18 cellular contexts compared by ENCODE assay signal in genomic region chr4:102387552-102388150, GRCh38.
"Had no signal": no experiment of that assay in that cellular context is flagged by ENCODE, and none has a peak within 500 bp of the region (broad histone marks: within the 10 kb centered on the region; RNA-seq: fewer than 3 reads in every experiment).

No MANE protein-coding gene starts in this region.

- H3K9me3 ChIP-seq: mucosa of descending colon, neutrophil, transverse colon had no signal

- H3K9me3 Mint-ChIP-seq: activated naive CD4-positive, alpha-beta T cell treated with anti-CD3 and anti-CD28 coated beads, Interleukin-2, amount 50 U/mL, for 24 hours; activated T-cell treated with anti-CD3 and anti-CD28 coated beads, Interleukin-2, amount 50 U/mL, for 24 hours; T-helper 2 cell treated with Interferon-gamma antibody and Interleukin-4, amounts not matched to agents 5 μg/mL and 100 μg/mL, for 36 hours had no signal

- DNase-seq: activated CD4-positive, alpha-beta T cell treated with anti-CD3 and anti-CD28 coated beads for 1 hour; activated CD4-positive, alpha-beta T cell treated with anti-CD3 and anti-CD28 coated beads, Interleukin-2, amount 50 U/mL, for 48 hours; activated CD8-positive, alpha-beta memory T cell treated with anti-CD3 and anti-CD28 coated beads, Interleukin-2, amount 10 ng/mL, durations not matched to agents 7 days and 5 days; activated effector memory CD4-positive, alpha-beta T cell treated with Interleukin-2 at 50 U/mL for 16 hours; activated T-cell treated with anti-CD3 and anti-CD28 coated beads, Interleukin-2, amount 50 U/mL, for 24 hours; amniotic stem cell; left colon; mucosa of descending colon; naive thymus-derived CD8-positive, alpha-beta T cell; right cardiac atrium; transverse colon had no signal

- H3K27me3 ChIP-seq: neutrophil, transverse colon had no signal

- H3K27ac ChIP-seq: neutrophil, transverse colon had no signal

- ATAC-seq: activated CD8-positive, alpha-beta memory T cell treated with anti-CD3 and anti-CD28 coated beads, Interleukin-2, amount 10 ng/mL, durations not matched to agents 7 days and 5 days; left colon; mucosa of descending colon; naive thymus-derived CD8-positive, alpha-beta T cell; right cardiac atrium had no signal

- H3K27me3 Mint-ChIP-seq: brain had no signal

- H3K4me1 Mint-ChIP-seq: brain had no signal

- FAIRE-seq: endothelial cell of umbilical vein had no signal

- H3K4me3 Mint-ChIP-seq: activated CD8-positive, alpha-beta memory T cell treated with anti-CD3 and anti-CD28 coated beads, Interleukin-2, amount 10 ng/mL, durations not matched to agents 7 days and 5 days; activated naive CD4-positive, alpha-beta T cell treated with anti-CD3 and anti-CD28 coated beads, Interleukin-2, amount 50 U/mL, for 24 hours; activated T-cell treated with anti-CD3 and anti-CD28 coated beads, Interleukin-2, amount 50 U/mL, for 24 hours; brain; naive thymus-derived CD8-positive, alpha-beta T cell; T-helper 2 cell treated with Interferon-gamma antibody and Interleukin-4, amounts not matched to agents 5 μg/mL and 100 μg/mL, for 36 hours had no signal

- H3K36me3 ChIP-seq: neutrophil, transverse colon had no signal

- H3K36me3 Mint-ChIP-seq: activated naive CD4-positive, alpha-beta T cell treated with anti-CD3 and anti-CD28 coated beads, Interleukin-2, amount 50 U/mL, for 24 hours; brain; naive thymus-derived CD8-positive, alpha-beta T cell had no signal

- H3K4me2 ChIP-seq: smooth muscle cell had no signal

- H3K4me3 ChIP-seq: lung, mucosa of descending colon, smooth muscle cell, transverse colon had no signal

- H3K27ac Mint-ChIP-seq: activated CD8-positive, alpha-beta memory T cell treated with anti-CD3 and anti-CD28 coated beads, Interleukin-2, amount 10 ng/mL, durations not matched to agents 7 days and 5 days; activated naive CD4-positive, alpha-beta T cell treated with anti-CD3 and anti-CD28 coated beads, Interleukin-2, amount 50 U/mL, for 24 hours; activated T-cell treated with anti-CD3 and anti-CD28 coated beads, Interleukin-2, amount 50 U/mL, for 24 hours; brain; naive thymus-derived CD8-positive, alpha-beta T cell; T-helper 2 cell treated with Interferon-gamma antibody and Interleukin-4, amounts not matched to agents 5 μg/mL and 100 μg/mL, for 36 hours had no signal

- H3K4me1 ChIP-seq: transverse colon had no signal
